Comparison of ENCODE assay signal across 21 cellular contexts in the genomic region with DNA sequence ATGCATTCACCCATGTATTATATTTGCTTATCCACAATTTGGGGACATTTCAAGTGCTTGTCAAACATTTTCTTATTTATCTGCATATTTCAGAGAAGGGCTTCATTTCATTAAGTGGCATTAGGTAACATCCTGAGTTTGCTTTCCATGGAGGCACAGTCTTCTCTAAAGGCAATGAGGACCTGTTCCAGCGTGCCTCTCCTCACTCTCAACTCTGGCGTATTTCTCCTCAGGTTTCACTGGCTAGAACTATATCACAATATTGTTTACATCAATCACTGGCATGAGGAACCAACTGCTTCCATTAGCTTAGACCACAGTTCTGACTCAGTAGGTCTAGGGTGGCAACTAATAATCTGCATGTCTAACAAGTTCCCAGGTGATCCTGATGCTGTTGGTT.
DNase-seq lines count a peak whose midpoint lies in the region; ATAC-seq, FAIRE-seq and TF ChIP-seq lines count a peak whose summit lies in the region.
"Had no signal": no experiment of that assay in that cellular context is flagged by ENCODE, and none has a peak within 500 bp of the region (broad histone marks: within the 10 kb centered on the region; RNA-seq: fewer than 3 reads in every experiment).

No MANE protein-coding gene starts in this region.

- H3K27ac ChIP-seq in A549 (peak overlapping the region; percentile 10 to 59; a peak in 3 of 6 replicates), endothelial cell of umbilical vein (ENCODE audit: insufficient read depth, low read depth, low read length) (peak overlapping the region; percentile 67)
- H3K27ac ChIP-seq: coronary artery, heart right ventricle, thoracic aorta had no signal

- TF ChIP-seq EP300 in A549 (IDR thresholded peaks at IDR 0.05) = no peak

- no peak for TF ChIP-seq RAD21 in A549 (conservative IDR thresholded peaks at IDR 0.05 in 1 of 2, IDR thresholded peaks at IDR 0.05 in 1 of 2)

- intact Hi-C loops in endothelial cell of umbilical vein (cut with micrococcal nuclease) = loop anchor here (1.0 kb wide), 1 partner anchor 43 kb away; no protein-coding TSS in a partner anchor

- no peak for ATAC-seq in A549
- no peak for ATAC-seq in GM18858 (IDR thresholded peaks at IDR 0.05; ENCODE audit: unreplicated experiment)
- ATAC-seq: activated naive CD8-positive, alpha-beta T cell treated with anti-CD3 and anti-CD28 coated beads, Interleukin-2, amount 50 U/mL, for 24 hours; left ventricle myocardium superior; Right ventricle myocardium inferior had no signal

- no peaks in the 10 kb centered on the region for H3K4me1 Mint-ChIP-seq in activated naive CD8-positive, alpha-beta T cell treated with anti-CD3 and anti-CD28 coated beads for 36 hours
- H3K4me1 Mint-ChIP-seq: activated naive CD8-positive, alpha-beta T cell treated with anti-CD3 and anti-CD28 coated beads, Interleukin-2, amount 50 U/mL, for 24 hours had no signal

- no peaks in the 10 kb centered on the region for H3K9me1 ChIP-seq in endothelial cell of umbilical vein (replicated peaks; ENCODE audit: control insufficient read depth, extremely low read depth, insufficient read depth, low read length)

- no peaks in the 10 kb centered on the region for H3K36me3 Mint-ChIP-seq in activated naive CD8-positive, alpha-beta T cell treated with anti-CD3 and anti-CD28 coated beads for 36 hours

- H3K9me3 ChIP-seq in A549 = no peaks in the 10 kb centered on the region
- no peaks in the 10 kb centered on the region for H3K9me3 ChIP-seq in endothelial cell of umbilical vein (replicated peaks; ENCODE audit: control insufficient read depth, insufficient read depth, low read length)
- H3K9me3 ChIP-seq: thoracic aorta had no signal

- no peak for TF ChIP-seq POLR2A in A549 (IDR thresholded peaks at IDR 0.05; ENCODE audit: low read length)
- no peak for TF ChIP-seq POLR2A in endothelial cell of umbilical vein (IDR thresholded peaks at IDR 0.05; ENCODE audit: low read depth, low read length)

- DNase-seq in A549 (ENCODE audit: low read depth in 1 of 2, low spot score in 1 of 2) (no peak), DMS79 (lab: John Stamatoyannopoulos, UW) (peak; percentile 84), NCI-H345 treated with DMSO at 0.1 percent for 48 hours (lab: John Stamatoyannopoulos, UW; ENCODE audit: unreplicated experiment) (peak; percentile 14), endothelial cell of umbilical vein (ENCODE audit: low read depth, low spot score) (no peak), germinal center (ENCODE audit: low spot score) (no peak), NCI-H2227 (lab: John Stamatoyannopoulos, UW; ENCODE audit: unreplicated experiment) (no peak)
- DNase-seq in activated naive CD8-positive, alpha-beta T cell treated with anti-CD3 and anti-CD28 coated beads for 36 hours = no peak
- DNase-seq: activated CD4-positive, alpha-beta T cell treated with anti-CD3 and anti-CD28 coated beads for 4 hours; activated naive CD8-positive, alpha-beta T cell treated with anti-CD3 and anti-CD28 coated beads, Interleukin-2, amount 50 U/mL, for 24 hours; endodermal cell; heart right ventricle; left ventricle myocardium superior; NCI-H446 treated with DMSO at 0.1 percent for 48 hours; stimulated activated CD4-positive, alpha-beta T cell treated with anti-CD3 and anti-CD28 coated beads, Interleukin-2, amount 100 ng/mL, for 24 hours; stimulated activated naive B cell treated with anti-CD40 and anti-IgM and Interleukin-4, amounts not matched to agents 10 μg/mL and 1 μg/mL and 100 μg/mL, for 72 hours had no signal

- H3K4me1 ChIP-seq in A549 (peaks cover 38% of the 10 kb centered on the region), endothelial cell of umbilical vein (ENCODE audit: control insufficient read depth, extremely low read depth, insufficient read depth, low read length) (peaks cover 37% of the 10 kb centered on the region)

- H3K9ac ChIP-seq in endothelial cell of umbilical vein (replicated peaks; ENCODE audit: extremely low read depth, insufficient read depth, low read length) = no peak overlapping the region

- no peak for TF ChIP-seq CTCF in A549 (IDR thresholded peaks at IDR 0.05)
- no peak for TF ChIP-seq CTCF in endothelial cell of umbilical vein (IDR thresholded peaks at IDR 0.05; ENCODE audit: extremely low read depth in 1 of 2, insufficient read depth in 1 of 2, low read depth in 1 of 2, low read length in 2 of 2)

- H3K4me2 ChIP-seq in A549 (peak overlapping the region; percentile 63), endothelial cell of umbilical vein (ENCODE audit: insufficient read depth, low read length) (no peak overlapping the region)

- H3K27me3 Mint-ChIP-seq in activated naive CD8-positive, alpha-beta T cell treated with anti-CD3 and anti-CD28 coated beads for 36 hours = no peaks in the 10 kb centered on the region
- H3K27me3 Mint-ChIP-seq: activated naive CD8-positive, alpha-beta T cell treated with anti-CD3 and anti-CD28 coated beads, Interleukin-2, amount 50 U/mL, for 24 hours; stimulated activated naive B cell treated with anti-CD40 and anti-IgM and Interleukin-4, amounts not matched to agents 10 μg/mL and 1 μg/mL and 100 μg/mL, for 72 hours had no signal

- dilution Hi-C loops in endothelial cell of umbilical vein (cut with MboI; ENCODE audit: extremely low pct_ligation_motif_present, low sequenced_read_pairs) = no loop called here

- BruUV-seq in endothelial cell of umbilical vein (replicated peaks; lab: Mats Ljungman, UMichigan) = no TSS peak

- CTCF ChIA-PET in A549 (lab: Yijun Ruan, JAX) (interaction anchor here (0.8 to 4.8 kb wide), 8 partner anchors 18 to 737 kb away, joined by 3 to 30 read pairs (median 4); partner anchors contain the start of gene HOXA13), endothelial cell of umbilical vein (lab: Charles Lee) (interaction anchor here (1.1 to 6.8 kb wide), 5 partner anchors 11 to 721 kb away, joined by 3 to 148 read pairs (median 6); no protein-coding TSS in a partner anchor)

- no peaks in the 10 kb centered on the region for H3K9me3 Mint-ChIP-seq in activated naive CD8-positive, alpha-beta T cell treated with anti-CD3 and anti-CD28 coated beads for 36 hours
- H3K9me3 Mint-ChIP-seq: activated naive CD8-positive, alpha-beta T cell treated with anti-CD3 and anti-CD28 coated beads, Interleukin-2, amount 50 U/mL, for 24 hours; CD14-positive monocyte; stimulated activated naive B cell treated with anti-CD40 and anti-IgM and Interleukin-4, amounts not matched to agents 10 μg/mL and 1 μg/mL and 100 μg/mL, for 72 hours had no signal

- H3K79me2 ChIP-seq in endothelial cell of umbilical vein (ENCODE audit: control insufficient read depth, insufficient read depth, low read length) = no peaks in the 10 kb centered on the region

- POLR2A ChIA-PET in A549 (lab: Yijun Ruan, JAX) = no interaction called here
- POLR2A ChIA-PET in endothelial cell of umbilical vein (lab: Charles Lee) = no interaction called here

- no peak overlapping the region for H2AFZ ChIP-seq in endothelial cell of umbilical vein (ENCODE audit: low read depth, low read length)

- FAIRE-seq in A549 (lab: Jason Lieb, UNC) = no peak
- FAIRE-seq in endothelial cell of umbilical vein (lab: Jason Lieb, UNC) = no peak

- 95% methylated on average over 2 of the region's 2 CpGs for WGBS in A549 (ENCODE audit: missing lambda C conversion rate)

- H3K27ac Mint-ChIP-seq in activated naive CD8-positive, alpha-beta T cell treated with anti-CD3 and anti-CD28 coated beads for 36 hours = no peak overlapping the region
- H3K27ac Mint-ChIP-seq: activated naive CD8-positive, alpha-beta T cell treated with anti-CD3 and anti-CD28 coated beads, Interleukin-2, amount 50 U/mL, for 24 hours; brain; CD14-positive monocyte; endodermal cell; stimulated activated naive B cell treated with anti-CD40 and anti-IgM and Interleukin-4, amounts not matched to agents 10 μg/mL and 1 μg/mL and 100 μg/mL, for 72 hours had no signal

- no peaks in the 10 kb centered on the region for H4K20me1 ChIP-seq in endothelial cell of umbilical vein (replicated peaks; ENCODE audit: control insufficient read depth, extremely low read depth, insufficient read depth, low read length)

- no peak overlapping the region for H3K4me3 Mint-ChIP-seq in activated naive CD8-positive, alpha-beta T cell treated with anti-CD3 and anti-CD28 coated beads for 36 hours
- H3K4me3 Mint-ChIP-seq: activated naive CD8-positive, alpha-beta T cell treated with anti-CD3 and anti-CD28 coated beads, Interleukin-2, amount 50 U/mL, for 24 hours; brain; CD14-positive monocyte; endodermal cell; stimulated activated naive B cell treated with anti-CD40 and anti-IgM and Interleukin-4, amounts not matched to agents 10 μg/mL and 1 μg/mL and 100 μg/mL, for 72 hours had no signal

- no peaks in the 10 kb centered on the region for H3K36me3 ChIP-seq in endothelial cell of umbilical vein (ENCODE audit: control insufficient read depth in 2 of 2, extremely low read depth in 1 of 2, insufficient read depth in 2 of 2, low read length in 2 of 2)
- H3K36me3 ChIP-seq: heart right ventricle, thoracic aorta had no signal

- H3K4me3 ChIP-seq in A549 (no peak overlapping the region), endothelial cell of umbilical vein (replicated peaks in 1 of 3; ENCODE audit: insufficient read depth in 1 of 3, low read depth in 1 of 3, low read length in 3 of 3) (no peak overlapping the region)
- H3K4me3 ChIP-seq: coronary artery, heart right ventricle, thoracic aorta had no signal

- H3K27me3 ChIP-seq in endothelial cell of umbilical vein (ENCODE audit: control insufficient read depth in 2 of 2, insufficient read depth in 2 of 2, low read length in 2 of 2) = no peaks in the 10 kb centered on the region
- H3K27me3 ChIP-seq: heart right ventricle had no signal

TF ChIP-seq in A549, 52 proteins besides CTCF, POLR2A, EP300 and RAD21 (continues in another document):
- no peak for TF ChIP-seq NFE2L2 (conservative IDR thresholded peaks at IDR 0.05; ENCODE audit: low read length)

TF ChIP-seq in endothelial cell of umbilical vein, 7 proteins besides CTCF, POLR2A, EP300 and RAD21:
- TF ChIP-seq, protein P1, sequence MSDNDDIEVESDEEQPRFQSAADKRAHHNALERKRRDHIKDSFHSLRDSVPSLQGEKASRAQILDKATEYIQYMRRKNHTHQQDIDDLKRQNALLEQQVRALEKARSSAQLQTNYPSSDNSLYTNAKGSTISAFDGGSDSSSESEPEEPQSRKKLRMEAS (IDR thresholded peaks at IDR 0.05; ENCODE audit: insufficient read depth, insufficient read length) = no peak

Comparison
In these comparisons a context has a peak if more than half of its experiments do, and no peak if none do; other contexts are left out.
1. DNase-seq: peak in DMS79 (single experiment) and NCI-H345 treated with DMSO at 0.1 percent for 48 hours (single experiment); none in A549 (0 of 2), endothelial cell of umbilical vein (single experiment), germinal center (single experiment), NCI-H2227 (single experiment) and activated naive CD8-positive, alpha-beta T cell treated with anti-CD3 and anti-CD28 coated beads for 36 hours (single experiment).